7 cellular contexts compared by ENCODE assay signal in the genomic region with DNA sequence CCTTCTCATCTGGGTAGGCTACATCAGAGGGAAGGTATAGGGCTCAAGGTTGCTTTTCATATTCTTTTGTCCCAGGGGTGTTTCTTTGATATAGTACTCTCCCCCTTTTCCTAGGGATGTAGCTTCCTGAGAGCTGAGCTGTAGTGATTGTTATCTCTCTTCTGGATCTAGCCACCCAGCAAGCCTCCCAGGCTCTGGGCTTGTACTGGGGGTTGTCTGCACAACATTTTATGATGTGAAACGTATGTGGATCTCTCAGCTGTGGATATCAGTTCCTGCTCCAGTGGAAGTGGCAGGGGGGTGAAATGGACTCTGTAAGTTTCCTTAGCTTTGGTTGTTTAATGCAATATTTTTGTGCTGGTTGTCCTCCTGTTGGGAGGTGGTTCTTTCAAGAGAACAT.
"Had no signal": no experiment of that assay in that cellular context is flagged by ENCODE, and none has a peak within 500 bp of the region (broad histone marks: within the 10 kb centered on the region; RNA-seq: fewer than 3 reads in every experiment).

No MANE protein-coding gene starts in this region.

- H3K27ac Mint-ChIP-seq: IgD-negative memory B cell had no signal

- H3K27ac ChIP-seq: HL-60 had no signal

- H3K4me1 Mint-ChIP-seq: IgD-negative memory B cell had no signal

- H3K4me3 Mint-ChIP-seq: IgD-negative memory B cell had no signal

- DNase-seq: IMR-90, KBM-7, KG1 had no signal

- H3K4me3 ChIP-seq: K562 had no signal

- ATAC-seq: HepG2, K562 had no signal

- H3K27me3 Mint-ChIP-seq: IgD-negative memory B cell had no signal

- H3K36me3 Mint-ChIP-seq: IgD-negative memory B cell had no signal
